Comparison of ENCODE assay signal across 8 cellular contexts in the genomic region with DNA sequence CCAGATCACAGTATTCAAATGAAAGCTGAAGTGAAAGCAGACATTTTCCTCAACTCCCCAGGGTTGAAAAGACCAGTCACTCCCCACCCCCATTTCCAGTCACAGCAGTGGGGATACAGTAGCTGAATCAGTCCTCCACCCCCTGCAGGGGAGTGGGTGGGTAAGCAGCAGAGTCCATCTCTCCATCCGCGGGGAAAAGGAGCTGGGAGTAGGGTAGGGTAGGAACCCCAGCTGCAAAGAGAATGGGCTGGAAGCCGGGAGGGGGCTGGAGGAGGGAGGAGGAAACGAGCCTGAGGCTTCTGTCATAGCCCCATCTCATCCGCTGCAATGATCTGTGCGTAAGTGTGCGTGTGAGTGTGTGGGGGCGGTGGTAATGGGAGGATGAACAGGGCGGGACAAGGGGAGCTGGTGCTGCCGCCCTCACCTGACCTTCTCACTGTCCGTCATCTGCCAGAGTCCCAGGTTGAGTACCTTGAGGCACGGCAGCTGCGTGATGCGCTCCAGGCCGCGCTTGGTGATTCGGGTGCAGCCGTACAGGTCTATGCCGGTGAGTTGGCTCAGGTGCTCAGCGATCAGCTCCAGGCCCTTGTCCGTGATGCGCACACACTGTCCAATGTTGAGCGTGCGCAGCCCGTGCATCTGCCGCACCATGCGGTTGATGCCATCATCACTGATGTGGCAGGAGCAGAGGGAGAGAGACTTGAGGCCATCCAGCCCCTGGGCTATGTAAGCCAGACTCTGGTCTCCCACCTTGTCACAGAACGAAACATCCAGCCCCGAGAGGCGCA. TPM values are rescaled to one million over a fixed set of nuclear protein-coding genes. Genes with fewer than 3 reads are reported as not detected.
DNase-seq lines count a peak whose midpoint lies in the region; ATAC-seq, FAIRE-seq and TF ChIP-seq lines count a peak whose summit lies in the region.

No MANE protein-coding gene starts in this region.

- H3K36me3 ChIP-seq in DND-41 (ENCODE audit: insufficient read depth, low read length) (peaks cover 38% of the 10 kb centered on the region), HUES48 (ENCODE audit: control insufficient read depth, insufficient read depth, low read length) (no peaks in the 10 kb centered on the region), small intestine (ENCODE audit: control insufficient read depth in 2 of 2, insufficient read depth in 2 of 2, low read length in 2 of 2) (no peaks in the 10 kb centered on the region)

- H3K27me3 ChIP-seq in DND-41 (ENCODE audit: insufficient read depth, low read length, poor library complexity) (no peaks in the 10 kb centered on the region), HUES48 (ENCODE audit: control insufficient read depth, insufficient read depth, low read length) (peaks cover 80% of the 10 kb centered on the region), small intestine (ENCODE audit: control insufficient read depth in 2 of 2, insufficient read depth in 2 of 2, low read length in 2 of 2) (no peaks in the 10 kb centered on the region)

- H3K4me2 ChIP-seq in DND-41 (ENCODE audit: insufficient read depth, low read length), result peak overlapping the region; percentile 98

- in situ Hi-C loops in astrocyte of the cerebellum (cut with HindIII; ENCODE audit: low sequenced_read_pairs), result no loop called here

- H3K9me3 ChIP-seq in DND-41 (ENCODE audit: insufficient read depth, low read length, severe bottlenecking) (no peaks in the 10 kb centered on the region), HUES48 (ENCODE audit: control insufficient read depth, insufficient read depth, low read length) (no peaks in the 10 kb centered on the region), iPS-18c (ENCODE audit: control insufficient read depth, insufficient read depth, low read length) (no peaks in the 10 kb centered on the region), small intestine (ENCODE audit: control insufficient read depth, low read depth) (no peaks in the 10 kb centered on the region)

- H3K79me2 ChIP-seq in DND-41 (ENCODE audit: insufficient read depth, low read length), result peaks cover 46% of the 10 kb centered on the region

- TF ChIP-seq CTCF in DND-41 (IDR thresholded peaks at IDR 0.05; ENCODE audit: borderline replicate concordance, extremely low read depth, low read length, poor library complexity, severe bottlenecking), result no peak
- TF ChIP-seq CTCF in astrocyte of the cerebellum (IDR thresholded peaks at IDR 0.05; ENCODE audit: low read depth, low read length, missing control alignments), result no peak

- WGBS in small intestine, 3 donors, result 5 to 19% (median 7%) methylated on average over 29 to 30 of the region's 30 CpGs

- peak overlapping the region; percentile 32 to 79 for H3K4me3 ChIP-seq in DND-41 (ENCODE audit: low read depth in 1 of 2, low read length in 2 of 2)
- H3K4me3 ChIP-seq in HUES48 (ENCODE audit: low read depth, low read length), result peak overlapping the region; percentile 73
- H3K4me3 ChIP-seq in astrocyte of the cerebellum (ENCODE audit: low read depth, low read length), result peak overlapping the region; percentile 62
- peak overlapping the region; percentile 65 for H3K4me3 ChIP-seq in iPS-18c (ENCODE audit: insufficient read depth, low read depth, low read length)
- peak overlapping the region; percentile 68 to 76 for H3K4me3 ChIP-seq in small intestine (ENCODE audit: low read depth in 1 of 2, low read length in 2 of 2)

- ATAC-seq in DND-41 (ENCODE audit: insufficient read depth, low read depth), result peak; percentile 70

- FAIRE-seq in small intestine (lab: Jason Lieb, UNC), result no peak

- DNase-seq in DND-41 (peak; percentile 76), T-helper 2 cell (peak in 4 of 5 experiments; percentile 36 to 83 (median 44)), astrocyte of the cerebellum (ENCODE audit: low read depth) (no peak), small intestine (peak; percentile 36), dedifferentiated amniotic fluid mesenchymal stem cell (ENCODE audit: extremely low spot score) (no peak), mesenteric fat pad (ENCODE audit: low spot score) (no peak)

- peaks cover 45% of the 10 kb centered on the region for H4K20me1 ChIP-seq in DND-41 (ENCODE audit: insufficient read depth, low read length)

- peak overlapping the region; percentile 80 for H3K27ac ChIP-seq in DND-41 (ENCODE audit: low read length)
- peak overlapping the region; percentile 50 for H3K27ac ChIP-seq in HUES48 (ENCODE audit: low read depth, low read length)
- peak overlapping the region in 1 of 2 donors; percentile 93 for H3K27ac ChIP-seq in small intestine (ENCODE audit: low read depth in 1 of 2, low read length in 1 of 2)

- no peak overlapping the region for H2AFZ ChIP-seq in DND-41 (ENCODE audit: low read depth, low read length)

- H3K4me1 ChIP-seq in DND-41 (ENCODE audit: insufficient read depth, low read length) (peaks cover 53% of the 10 kb centered on the region), HUES48 (ENCODE audit: control insufficient read depth, insufficient read depth, low read length) (peaks cover 53% of the 10 kb centered on the region), small intestine (ENCODE audit: control insufficient read depth in 2 of 2, insufficient read depth in 1 of 2, low read depth in 1 of 2, low read length in 1 of 2) (peaks cover 4 to 10% of the 10 kb centered on the region in 2 donors)

- peak overlapping the region; percentile 82 for H3K9ac ChIP-seq in DND-41 (ENCODE audit: low read depth, low read length)
- no peak overlapping the region for H3K9ac ChIP-seq in HUES48 (ENCODE audit: low read depth, low read length)

RNA-seq across cellular contexts. Expression of a gene that starts 1.7 kb away (rescaled TPM):
- 10 to 100 TPM in 1 of 3 donors, 1 to 10 TPM in 2; 3.5 to 15.7 (median 4.2) TPM for polyA plus RNA-seq in small intestine
- 8.4 TPM for total RNA-seq in mesenteric fat pad

RNA-seq across cellular contexts. Expression of a gene that starts 36.4 kb away (rescaled TPM):
- 1 to 10 TPM in 2 of 3 donors, under 1 TPM in 1; 0.67 to 3.6 (median 1.1) TPM for polyA plus RNA-seq in small intestine
- 2.3 TPM for total RNA-seq in mesenteric fat pad

Comparison
In these comparisons a context has a peak if more than half of its experiments do, and no peak if none do; other contexts are left out.
1. DNase-seq: peak in DND-41 (single experiment), T-helper 2 cell (4 of 5) and small intestine (single experiment); none in astrocyte of the cerebellum (single experiment), dedifferentiated amniotic fluid mesenchymal stem cell (single experiment) and mesenteric fat pad (single experiment).
2. Peak in every context shown above with its lines, with median percentiles within 50 percentile points of each other: H3K4me3 ChIP-seq.